In genomic region chr5:139310715-139311186, GRCh38 we compare ENCODE assay signal across 8 cellular contexts. TPM values are rescaled to one million over a fixed set of nuclear protein-coding genes. Genes with fewer than 3 reads are reported as not detected.
A peak's percentile ranks its signal among the peaks of the same experiment; 100 is the strongest.
DNase-seq lines count a peak whose midpoint lies in the region; ATAC-seq and TF ChIP-seq lines count a peak whose summit lies in the region.
"Not testable (repeated sequence)": the region's sequence is repeated elsewhere in the genome, so short reads cannot be mapped to it uniquely, and the experiment has no call there.

No MANE protein-coding gene starts in this region.

- H3K9me3 ChIP-seq in Panc1 (ENCODE audit: control insufficient read depth, insufficient read depth, low read depth, low read length); endodermal cell (ENCODE audit: control insufficient read depth, low read length): not testable (repeated sequence)

- CTCF ChIA-PET in Panc1 (lab: Charles Lee): not testable (repeated sequence)
- CTCF ChIA-PET in activated CD4-positive, alpha-beta memory T cell treated with anti-CD3 and anti-CD28 coated beads for 36 hours (lab: Charles Lee): interaction anchor here (0.6 to 2.4 kb wide), 3 partner anchors 31 to 440 kb away, joined by 3 to 6 read pairs (median 3); partner anchors contain the start of gene PAIP2

- not testable (repeated sequence) for H3K27me3 Mint-ChIP-seq in GM23338 (ENCODE audit: insufficient read depth, low read depth, poor library complexity); activated CD4-positive, alpha-beta memory T cell treated with anti-CD3 and anti-CD28 coated beads for 36 hours; activated naive CD8-positive, alpha-beta T cell; endodermal cell (ENCODE audit: insufficient read depth); memory B cell; progenitor cell of endocrine pancreas

- not testable (repeated sequence) for H3K27ac Mint-ChIP-seq in GM23338
- H3K27ac Mint-ChIP-seq in activated CD4-positive, alpha-beta memory T cell treated with anti-CD3 and anti-CD28 coated beads for 36 hours: peak overlapping the region; percentile 57
- H3K27ac Mint-ChIP-seq in activated naive CD8-positive, alpha-beta T cell: peak overlapping the region; percentile 75
- H3K27ac Mint-ChIP-seq in endodermal cell (peak overlapping the region; percentile 52), memory B cell (peak overlapping the region; percentile 65), progenitor cell of endocrine pancreas (peak overlapping the region; percentile 38)

- peaks cover 88% of the 10 kb centered on the region for H4K20me1 ChIP-seq in GM23338 (replicated peaks; ENCODE audit: insufficient read depth)

- not testable (repeated sequence) for TF ChIP-seq CTCF in GM23338 (conservative IDR thresholded peaks at IDR 0.05; ENCODE audit: low read depth in 2 of 2); Panc1 (IDR thresholded peaks at IDR 0.05); endodermal cell (conservative IDR thresholded peaks at IDR 0.05); progenitor cell of endocrine pancreas (IDR thresholded peaks at IDR 0.05; ENCODE audit: unreplicated experiment)

- not testable (repeated sequence) for H3K9me2 ChIP-seq in GM23338 (ENCODE audit: insufficient read depth)

- POLR2A ChIA-PET in Panc1 (lab: Charles Lee): not testable (repeated sequence)
- POLR2A ChIA-PET in activated CD4-positive, alpha-beta memory T cell treated with anti-CD3 and anti-CD28 coated beads for 36 hours (lab: Charles Lee): interaction anchor here (1.4 to 9.6 kb wide), 3 partner anchors 11 to 31 kb away, joined by 3 to 88 read pairs (median 6); partner anchors contain the start of gene MATR3

- 93 to 99% methylated on average over 9 of the region's 9 CpGs for WGBS in endodermal cell (ENCODE audit: insufficient coverage in 1 of 2, insufficient read length in 1 of 2), 2 experiments

- in situ Hi-C loops in Panc1 (cut with HindIII; ENCODE audit: low pct_unique_long_range_greater_than_20kb, low sequenced_read_pairs): not testable (repeated sequence)

- not testable (repeated sequence) for H2AFZ ChIP-seq in ACC112 (ENCODE audit: low read length, unreplicated experiment); GM23338

- not testable (repeated sequence) for H3K4me3 ChIP-seq in ACC112 (ENCODE audit: low read depth, low read length); GM23338; Panc1 (ENCODE audit: low read depth in 2 of 2, low read length in 2 of 2); endodermal cell (ENCODE audit: low read length)

- BruUV-seq in Panc1 (replicated peaks; lab: Mats Ljungman, UMichigan): not testable (repeated sequence)

- H3K4me1 Mint-ChIP-seq in GM23338 (peaks cover 60% of the 10 kb centered on the region), endodermal cell (peaks cover 55% of the 10 kb centered on the region), memory B cell (peaks cover 41% of the 10 kb centered on the region), progenitor cell of endocrine pancreas (ENCODE audit: low read depth) (peaks cover 48% of the 10 kb centered on the region)
- H3K4me1 Mint-ChIP-seq in activated CD4-positive, alpha-beta memory T cell treated with anti-CD3 and anti-CD28 coated beads for 36 hours (ENCODE audit: low read depth): peaks cover 72% of the 10 kb centered on the region
- H3K4me1 Mint-ChIP-seq in activated naive CD8-positive, alpha-beta T cell (ENCODE audit: low read depth): peaks cover 83% of the 10 kb centered on the region

- peak overlapping the region; percentile 44 for H3K4me2 ChIP-seq in GM23338

- not testable (repeated sequence) for H3K36me3 ChIP-seq in ACC112 (ENCODE audit: insufficient read depth, low read length); GM23338 (ENCODE audit: insufficient read depth)
- H3K36me3 ChIP-seq in Panc1 (ENCODE audit: control insufficient read depth, insufficient read depth, low read length) (peaks cover 20% of the 10 kb centered on the region), endodermal cell (ENCODE audit: control insufficient read depth, insufficient read depth, low read length) (peaks cover 51% of the 10 kb centered on the region)

- not testable (repeated sequence) for H3K27me3 ChIP-seq in ACC112 (ENCODE audit: insufficient read depth, low read length); GM23338 (ENCODE audit: insufficient read depth); Panc1 (ENCODE audit: control insufficient read depth, insufficient read depth, low read length); endodermal cell (ENCODE audit: control insufficient read depth, insufficient read depth, low read length, poor library complexity, severe bottlenecking)

- H3K27ac ChIP-seq in ACC112 (ENCODE audit: low read depth, low read length): peak overlapping the region; percentile 3; the same call in 1 of the 2 replicates
- not testable (repeated sequence) for H3K27ac ChIP-seq in GM23338 (ENCODE audit: low read depth); endodermal cell (ENCODE audit: low read depth, low read length)
- peak overlapping the region; percentile 36 for H3K27ac ChIP-seq in Panc1 (ENCODE audit: low read length)

- H3K36me3 Mint-ChIP-seq in GM23338 (ENCODE audit: low read depth) (peaks cover 20% of the 10 kb centered on the region; the same call in 2 of the 3 replicates), endodermal cell (ENCODE audit: low read depth) (peaks cover 18% of the 10 kb centered on the region), memory B cell (peaks cover 16% of the 10 kb centered on the region)
- peaks cover 23% of the 10 kb centered on the region for H3K36me3 Mint-ChIP-seq in activated CD4-positive, alpha-beta memory T cell treated with anti-CD3 and anti-CD28 coated beads for 36 hours
- peaks cover 11% of the 10 kb centered on the region for H3K36me3 Mint-ChIP-seq in activated naive CD8-positive, alpha-beta T cell
- not testable (repeated sequence) for H3K36me3 Mint-ChIP-seq in progenitor cell of endocrine pancreas (ENCODE audit: insufficient read depth)

- not testable (repeated sequence) for ATAC-seq in GM23338; memory B cell (ENCODE audit: low read depth)
- ATAC-seq in Panc1: peak; percentile 65; the same call in 1 of the 2 replicates

- intact Hi-C loops in Panc1 (cut with micrococcal nuclease; ENCODE audit: unreplicated experiment); activated CD4-positive, alpha-beta memory T cell treated with anti-CD3 and anti-CD28 coated beads for 36 hours (cut with micrococcal nuclease): not testable (repeated sequence)

- H3F3A ChIP-seq in GM23338 (replicated peaks; ENCODE audit: low read depth): not testable (repeated sequence)

- H3K4me3 Mint-ChIP-seq in GM23338 (0 out of 3 replicates have a peak overlapping the region, but pooled peaks have one; percentile 16), memory B cell (peak overlapping the region; percentile 19)
- not testable (repeated sequence) for H3K4me3 Mint-ChIP-seq in activated CD4-positive, alpha-beta memory T cell treated with anti-CD3 and anti-CD28 coated beads for 36 hours; endodermal cell; progenitor cell of endocrine pancreas (ENCODE audit: low read depth)
- H3K4me3 Mint-ChIP-seq in activated naive CD8-positive, alpha-beta T cell: peak overlapping the region; percentile 57

- not testable (repeated sequence) for DNase-seq in GM23338 (ENCODE audit: low spot score); endodermal cell; memory B cell (ENCODE audit: low spot score in 2 of 2); progenitor cell of endocrine pancreas (ENCODE audit: low spot score, unreplicated experiment)
- peak; percentile 55 for DNase-seq in Panc1 (ENCODE audit: low read depth, low spot score)
- peak; percentile 57 for DNase-seq in activated CD4-positive, alpha-beta memory T cell treated with anti-CD3 and anti-CD28 coated beads for 36 hours

- H3K4me1 ChIP-seq in ACC112 (ENCODE audit: control insufficient read depth, insufficient read depth, low read length, unreplicated experiment) (peaks cover 67% of the 10 kb centered on the region), GM23338 (ENCODE audit: insufficient read depth) (peaks cover 46% of the 10 kb centered on the region), Panc1 (ENCODE audit: control insufficient read depth, insufficient read depth, low read length) (peaks cover 51% of the 10 kb centered on the region)
- not testable (repeated sequence) for H3K4me1 ChIP-seq in endodermal cell (ENCODE audit: control insufficient read depth, insufficient read depth, low read length)

- H3K9me3 Mint-ChIP-seq in GM23338; activated CD4-positive, alpha-beta memory T cell treated with anti-CD3 and anti-CD28 coated beads for 36 hours; activated naive CD8-positive, alpha-beta T cell (ENCODE audit: low read depth); endodermal cell; memory B cell; progenitor cell of endocrine pancreas (ENCODE audit: low read depth): not testable (repeated sequence)

- H3K79me2 ChIP-seq in ACC112 (ENCODE audit: control insufficient read depth, insufficient read depth, low read length, unreplicated experiment) (peaks cover 99% of the 10 kb centered on the region), GM23338 (replicated peaks; ENCODE audit: insufficient read depth) (peaks cover 100% of the 10 kb centered on the region)

- not testable (repeated sequence) for H3K9ac ChIP-seq in endodermal cell (ENCODE audit: extremely low read depth, low read length, poor library complexity, severe bottlenecking)

RNA-seq across cellular contexts. Expression of gene MATR3, which starts 17.2 kb away (rescaled TPM):
- 506 and 546 TPM in 2 replicates for total RNA-seq in GM23338 (2014; rRNA removed; shearing (Covaris generic))
- polyA plus RNA-seq in GM23338 (2016; fragmentation: Nextera tagmentation; extraction: Ambion mirVana): 226 and 278 TPM in 2 replicates
- 194 TPM for total RNA-seq in Panc1 (2021; ENCODE audit: unreplicated experiment)
- 122 TPM for polyA plus RNA-seq in Panc1 (2012; ENCODE audit: insufficient read length)
- 100 to 1,000 TPM; 163 to 179 TPM for total RNA-seq in activated CD4-positive, alpha-beta memory T cell treated with anti-CD3 and anti-CD28 coated beads for 36 hours
- total RNA-seq in endodermal cell: 100 to 1,000 TPM; 250 to 279 TPM
- polyA plus RNA-seq in endodermal cell (2013, experiment 1 of 2): 439 TPM
- 415 TPM for polyA plus RNA-seq in endodermal cell (2013, experiment 2 of 2)
- 324 and 336 TPM in 2 replicates for total RNA-seq in progenitor cell of endocrine pancreas

RNA-seq across cellular contexts. Expression of gene PAIP2, which starts 30.9 kb away (rescaled TPM):
- 132 and 148 TPM in 2 replicates for total RNA-seq in GM23338 (2014; rRNA removed; shearing (Covaris generic))
- 226 and 277 TPM in 2 replicates for polyA plus RNA-seq in GM23338 (2016; fragmentation: Nextera tagmentation; extraction: Ambion mirVana)
- total RNA-seq in Panc1 (2021; ENCODE audit: unreplicated experiment) (79.4 TPM), endodermal cell (100 to 1,000 TPM; 128 to 142 TPM), progenitor cell of endocrine pancreas (92.3 and 97.4 TPM in 2 replicates)
- 229 TPM for polyA plus RNA-seq in Panc1 (2012; ENCODE audit: insufficient read length)
- 100 to 1,000 TPM; 104 to 110 TPM for total RNA-seq in activated CD4-positive, alpha-beta memory T cell treated with anti-CD3 and anti-CD28 coated beads for 36 hours
- 193 TPM for polyA plus RNA-seq in endodermal cell (2013, experiment 1 of 2)
- polyA plus RNA-seq in endodermal cell (2013, experiment 2 of 2): 186 TPM
